Comparison of ENCODE assay signal across 8 cellular contexts in the genomic region with DNA sequence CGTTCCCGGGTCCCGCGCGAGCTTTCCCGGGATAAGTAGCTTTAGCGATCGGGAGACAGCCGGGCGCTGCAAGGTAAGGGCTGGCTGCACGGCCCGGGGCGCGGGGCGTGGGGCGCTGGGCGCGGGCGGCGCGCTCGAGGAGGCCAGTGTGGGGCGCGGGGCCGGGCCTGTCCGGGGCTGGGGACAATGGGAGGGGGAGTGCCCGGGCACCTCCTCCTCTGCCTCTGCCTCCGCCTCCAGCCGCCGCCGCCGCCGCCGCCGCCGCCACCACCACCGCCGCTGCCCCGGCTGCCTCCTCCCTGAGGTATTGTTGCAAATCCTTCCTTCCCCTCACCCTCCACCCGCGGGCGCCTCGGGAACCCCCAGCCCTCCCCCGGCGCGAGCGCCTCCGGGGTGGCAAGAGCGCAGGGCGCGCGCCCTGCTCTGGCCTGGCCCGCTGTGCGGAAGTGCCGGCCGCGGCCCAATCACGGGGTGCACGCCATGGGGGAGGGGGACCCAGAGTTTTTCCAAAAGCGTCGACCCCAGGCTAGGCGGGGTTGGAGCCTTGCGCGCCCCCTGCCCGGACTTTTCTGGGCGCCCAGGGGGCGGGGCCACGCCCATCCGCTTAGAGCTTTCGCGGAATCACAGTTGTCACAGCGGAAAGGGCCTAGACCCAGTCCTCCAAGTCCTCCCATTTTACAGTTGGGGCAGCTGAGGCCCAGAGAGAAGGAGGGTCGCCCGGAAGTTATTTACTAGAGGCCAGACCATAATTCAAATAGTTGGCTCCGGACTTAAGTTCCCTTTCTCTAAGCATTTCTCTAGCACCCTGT. TPM values are rescaled to one million over a fixed set of nuclear protein-coding genes. Genes with fewer than 3 reads are reported as not detected.
DNase-seq lines count a peak whose midpoint lies in the region; ATAC-seq and TF ChIP-seq lines count a peak whose summit lies in the region.

A gene with protein sequence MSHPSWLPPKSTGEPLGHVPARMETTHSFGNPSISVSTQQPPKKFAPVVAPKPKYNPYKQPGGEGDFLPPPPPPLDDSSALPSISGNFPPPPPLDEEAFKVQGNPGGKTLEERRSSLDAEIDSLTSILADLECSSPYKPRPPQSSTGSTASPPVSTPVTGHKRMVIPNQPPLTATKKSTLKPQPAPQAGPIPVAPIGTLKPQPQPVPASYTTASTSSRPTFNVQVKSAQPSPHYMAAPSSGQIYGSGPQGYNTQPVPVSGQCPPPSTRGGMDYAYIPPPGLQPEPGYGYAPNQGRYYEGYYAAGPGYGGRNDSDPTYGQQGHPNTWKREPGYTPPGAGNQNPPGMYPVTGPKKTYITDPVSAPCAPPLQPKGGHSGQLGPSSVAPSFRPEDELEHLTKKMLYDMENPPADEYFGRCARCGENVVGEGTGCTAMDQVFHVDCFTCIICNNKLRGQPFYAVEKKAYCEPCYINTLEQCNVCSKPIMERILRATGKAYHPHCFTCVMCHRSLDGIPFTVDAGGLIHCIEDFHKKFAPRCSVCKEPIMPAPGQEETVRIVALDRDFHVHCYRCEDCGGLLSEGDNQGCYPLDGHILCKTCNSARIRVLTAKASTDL (plus strand): TSS at position 209 of the 809 bp plus-strand sequence. CDS start 251,964 bp downstream, outside the sequence.

- no peaks in the 10 kb centered on the region for H3K9me3 ChIP-seq in CD4-positive, CD25-positive, alpha-beta regulatory T cell (ENCODE audit: control insufficient read depth in 2 of 2, low read length in 2 of 2)
- H3K9me3 ChIP-seq in SK-N-MC (ENCODE audit: low read depth, low read length): no peaks in the 10 kb centered on the region

- peaks cover 36 to 64% (median 47%) of the 10 kb centered on the region in 4 donors for H3K4me1 Mint-ChIP-seq in CD4-positive, CD25-positive, alpha-beta regulatory T cell
- peaks cover 60% of the 10 kb centered on the region for H3K4me1 Mint-ChIP-seq in osteocyte (ENCODE audit: unreplicated experiment)

- H3K36me3 Mint-ChIP-seq in CD4-positive, CD25-positive, alpha-beta regulatory T cell: peaks cover 7% of the 10 kb centered on the region
- H3K36me3 Mint-ChIP-seq in osteocyte (ENCODE audit: unreplicated experiment): peaks cover 2% of the 10 kb centered on the region

- ATAC-seq in CD4-positive, CD25-positive, alpha-beta regulatory T cell (ENCODE audit: low read depth in 2 of 2): peak; percentile 71 to 78
- peak; percentile 79 for ATAC-seq in GM19395 (IDR thresholded peaks at IDR 0.05; ENCODE audit: unreplicated experiment)
- peak; percentile 47 for ATAC-seq in HG03558 (IDR thresholded peaks at IDR 0.05; ENCODE audit: extremely low read depth, unreplicated experiment)

- peak within 1 kb of the TSS; percentile 86 to 97 (median 92) for H3K27ac Mint-ChIP-seq in CD4-positive, CD25-positive, alpha-beta regulatory T cell
- H3K27ac Mint-ChIP-seq in osteocyte (ENCODE audit: unreplicated experiment): peak within 1 kb of the TSS; percentile 99

- H3K9ac ChIP-seq in SK-N-MC (ENCODE audit: insufficient read length): peak within 1 kb of the TSS; percentile 86

- TF ChIP-seq CTCF in osteocyte (IDR thresholded peaks at IDR 0.05): peak; percentile 14

- H3K4me3 Mint-ChIP-seq in CD4-positive, CD25-positive, alpha-beta regulatory T cell: peak within 1 kb of the TSS; percentile 90 to 98 (median 93)
- peak within 1 kb of the TSS; percentile 99 for H3K4me3 Mint-ChIP-seq in osteocyte (ENCODE audit: unreplicated experiment)

- H3K4me1 ChIP-seq in CD4-positive, CD25-positive, alpha-beta regulatory T cell (ENCODE audit: control insufficient read depth, insufficient read depth, low read length, poor library complexity, severe bottlenecking): peaks cover 51% of the 10 kb centered on the region

- peak within 1 kb of the TSS; percentile 72 for H3K27ac ChIP-seq in CD4-positive, CD25-positive, alpha-beta regulatory T cell (ENCODE audit: insufficient read depth, low read length, poor library complexity, severe bottlenecking)
- H3K27ac ChIP-seq in SK-N-MC (peak within 1 kb of the TSS; percentile 72), temporal lobe (ENCODE audit: low read depth, low read length) (peak within 1 kb of the TSS; percentile 52)

- no peaks in the 10 kb centered on the region for H3K9me3 Mint-ChIP-seq in CD4-positive, CD25-positive, alpha-beta regulatory T cell
- H3K9me3 Mint-ChIP-seq in osteocyte (ENCODE audit: unreplicated experiment): no peaks in the 10 kb centered on the region

- peak; percentile 68 to 93 (median 72) for DNase-seq in CD4-positive, CD25-positive, alpha-beta regulatory T cell
- DNase-seq in SK-N-MC (ENCODE audit: low read depth, low spot score) (no peak), glomerular endothelial cell (ENCODE audit: extremely low read depth, low read depth, low spot score) (no peak), osteocyte (ENCODE audit: extremely low spot score, unreplicated experiment) (peak; percentile 92)
- DNase-seq in activated naive CD4-positive, alpha-beta T cell treated with anti-CD3 and anti-CD28 coated beads, Interleukin-2, amount 50 U/mL, for 16 hours: peak; percentile 77

- no peaks in the 10 kb centered on the region for H3K27me3 ChIP-seq in CD4-positive, CD25-positive, alpha-beta regulatory T cell (ENCODE audit: control insufficient read depth, insufficient read depth, low read length)

- peak within 1 kb of the TSS; percentile 89 for H3K4me3 ChIP-seq in CD4-positive, CD25-positive, alpha-beta regulatory T cell (ENCODE audit: low read depth, low read length)
- peak within 1 kb of the TSS; percentile 92 for H3K4me3 ChIP-seq in SK-N-MC

- H3K27me3 Mint-ChIP-seq in CD4-positive, CD25-positive, alpha-beta regulatory T cell: no peaks in the 10 kb centered on the region
- H3K27me3 Mint-ChIP-seq in osteocyte (ENCODE audit: unreplicated experiment): no peaks in the 10 kb centered on the region

- H3K36me3 ChIP-seq in CD4-positive, CD25-positive, alpha-beta regulatory T cell (ENCODE audit: control insufficient read depth, insufficient read depth, low read length): no peaks in the 10 kb centered on the region
- H3K36me3 ChIP-seq in SK-N-MC (ENCODE audit: insufficient read depth, low read length): no peaks in the 10 kb centered on the region

RNA-seq across cellular contexts. Expression of the gene that starts here (rescaled TPM):
- total RNA-seq in CD4-positive, CD25-positive, alpha-beta regulatory T cell: 102 TPM
- polyA plus RNA-seq in CD4-positive, CD25-positive, alpha-beta regulatory T cell: 10 to 100 TPM; 14.5 to 23.8 (median 20.3) TPM
- total RNA-seq in glomerular endothelial cell (77.0 and 132 TPM in 2 replicates), osteocyte (184 and 187 TPM in 2 replicates), temporal lobe (8.6 TPM)

Comparison
In these comparisons a context has a peak if more than half of its experiments do, and no peak if none do; other contexts are left out.
1. DNase-seq: peak in CD4-positive, CD25-positive, alpha-beta regulatory T cell (3 of 3), activated naive CD4-positive, alpha-beta T cell treated with anti-CD3 and anti-CD28 coated beads, Interleukin-2, amount 50 U/mL, for 16 hours (single experiment) and osteocyte (single experiment); none in SK-N-MC (single experiment) and glomerular endothelial cell (single experiment).
2. Peak in every context shown above with its lines, with median percentiles within 50 percentile points of each other: ATAC-seq and H3K27ac ChIP-seq.